Comparison of ENCODE assay signal across 21 cellular contexts in genomic region chr4:38359113-38359512, GRCh38.
DNase-seq lines count a peak whose midpoint lies in the region; ATAC-seq, FAIRE-seq and TF ChIP-seq lines count a peak whose summit lies in the region.
"Had no signal": no experiment of that assay in that cellular context is flagged by ENCODE, and none has a peak within 500 bp of the region (broad histone marks: within the 10 kb centered on the region; RNA-seq: fewer than 3 reads in every experiment).

No MANE protein-coding gene starts in this region.

- peak; percentile 29 for FAIRE-seq in keratinocyte (lab: Jason Lieb, UNC)
- FAIRE-seq: A549, HTR-8/SVneo had no signal

- dilution Hi-C loops in keratinocyte (cut with MboI; ENCODE audit: extremely low pct_ligation_motif_present, low sequenced_read_pairs): no loop called here

- no peak overlapping the region for H3K4me3 Mint-ChIP-seq in activated T-cell treated with anti-CD3 and anti-CD28 coated beads, Interleukin-2, amount 50 U/mL, for 24 hours
- no peak overlapping the region for H3K4me3 Mint-ChIP-seq in CD4-positive, CD25-positive, alpha-beta regulatory T cell
- H3K4me3 Mint-ChIP-seq: CD4-positive, alpha-beta memory T cell; HFFc6 had no signal

- H2AFZ ChIP-seq in keratinocyte (ENCODE audit: control insufficient read depth, low read length): no peak overlapping the region

- no peak overlapping the region for H3K27ac ChIP-seq in CD4-positive, CD25-positive, alpha-beta regulatory T cell (ENCODE audit: insufficient read depth, low read length, poor library complexity, severe bottlenecking)
- no peak overlapping the region for H3K27ac ChIP-seq in keratinocyte (ENCODE audit: control insufficient read depth, insufficient read depth, low read length)
- H3K27ac ChIP-seq: A549, C4-2B, HL-60 had no signal

- no peaks in the 10 kb centered on the region for H4K20me1 ChIP-seq in keratinocyte (ENCODE audit: control insufficient read depth, extremely low read depth, insufficient read depth, low read length)

- no peak for TF ChIP-seq CTCF in GM12865 (IDR thresholded peaks at IDR 0.05; ENCODE audit: insufficient read depth, low read depth, low read length, missing control alignments)
- TF ChIP-seq CTCF in keratinocyte (optimal IDR thresholded peaks at IDR 0.05 in 1 of 3, IDR thresholded peaks at IDR 0.05 in 1 of 3, conservative IDR thresholded peaks at IDR 0.05 in 1 of 3; ENCODE audit: extremely low read depth in 1 of 3, insufficient read depth in 2 of 3, low read length in 3 of 3): no peak

- peak overlapping the region; percentile 74 for H3K27ac Mint-ChIP-seq in activated T-cell treated with anti-CD3 and anti-CD28 coated beads, Interleukin-2, amount 50 U/mL, for 24 hours
- peak overlapping the region; percentile 5 to 38 (median 21) for H3K27ac Mint-ChIP-seq in CD4-positive, CD25-positive, alpha-beta regulatory T cell
- H3K27ac Mint-ChIP-seq: CD4-positive, alpha-beta memory T cell; HFFc6 had no signal

- H3K79me2 ChIP-seq in keratinocyte (ENCODE audit: control insufficient read depth, insufficient read depth, low read length): no peaks in the 10 kb centered on the region

- H3K27me3 Mint-ChIP-seq in activated T-cell treated with anti-CD3 and anti-CD28 coated beads, Interleukin-2, amount 50 U/mL, for 24 hours: no peaks in the 10 kb centered on the region
- no peaks in the 10 kb centered on the region for H3K27me3 Mint-ChIP-seq in CD4-positive, CD25-positive, alpha-beta regulatory T cell
- H3K27me3 Mint-ChIP-seq: CD4-positive, alpha-beta memory T cell had no signal

- no peak for DNase-seq in activated T-cell treated with anti-CD3 and anti-CD28 coated beads, Interleukin-2, amount 50 U/mL, for 24 hours
- DNase-seq in activated T-cell treated with anti-CD3 and anti-CD28 coated beads, Interleukin-2, amount 50 U/mL, for 48 hours: no peak
- peak in 1 of 3 donors; percentile 67 for DNase-seq in CD4-positive, CD25-positive, alpha-beta regulatory T cell
- DNase-seq in GM12865 (ENCODE audit: low read depth) (peak; percentile 5), keratinocyte (ENCODE audit: low read depth, low spot score) (no peak), NCI-H2196 (lab: John Stamatoyannopoulos, UW; ENCODE audit: unreplicated experiment) (no peak), HPDE6-E6E7 (ENCODE audit: extremely low spot score) (no peak)
- DNase-seq: AML-193; CD4-positive, alpha-beta memory T cell; DMS153; DMS79; GDM1; GOT3; H7; HFFc6; IMR-90 had no signal

- H3K9me3 ChIP-seq in CD4-positive, CD25-positive, alpha-beta regulatory T cell (ENCODE audit: control insufficient read depth in 2 of 2, low read length in 2 of 2): no peaks in the 10 kb centered on the region
- no peaks in the 10 kb centered on the region for H3K9me3 ChIP-seq in keratinocyte (ENCODE audit: control insufficient read depth, low read depth, low read length)
- H3K9me3 ChIP-seq: A549 had no signal

- ATAC-seq in CD4-positive, CD25-positive, alpha-beta regulatory T cell (ENCODE audit: low read depth in 2 of 2): peak in 1 of 2 donors; percentile 28
- ATAC-seq: A549, HCT116 had no signal

- no peak overlapping the region for H3K4me2 ChIP-seq in keratinocyte (ENCODE audit: control insufficient read depth, extremely low read depth, insufficient read depth, low read depth, low read length)
- H3K4me2 ChIP-seq: A549 had no signal

- no peaks in the 10 kb centered on the region for H3K9me3 Mint-ChIP-seq in activated T-cell treated with anti-CD3 and anti-CD28 coated beads, Interleukin-2, amount 50 U/mL, for 24 hours
- peaks cover 0 to 9% (median 3%) of the 10 kb centered on the region in 7 donors for H3K9me3 Mint-ChIP-seq in CD4-positive, CD25-positive, alpha-beta regulatory T cell
- H3K9me3 Mint-ChIP-seq: HFFc6 had no signal

- H3K4me1 Mint-ChIP-seq in activated T-cell treated with anti-CD3 and anti-CD28 coated beads, Interleukin-2, amount 50 U/mL, for 24 hours (ENCODE audit: low read depth): peaks cover 12% of the 10 kb centered on the region
- H3K4me1 Mint-ChIP-seq in CD4-positive, CD25-positive, alpha-beta regulatory T cell: peaks cover 5 to 16% (median 9%) of the 10 kb centered on the region in 4 donors

- H3K9ac ChIP-seq in keratinocyte (ENCODE audit: control insufficient read depth, extremely low read depth, insufficient read depth, low read length): no peak overlapping the region

- no peaks in the 10 kb centered on the region for H3K36me3 ChIP-seq in CD4-positive, CD25-positive, alpha-beta regulatory T cell (ENCODE audit: control insufficient read depth, insufficient read depth, low read length)
- H3K36me3 ChIP-seq in keratinocyte (ENCODE audit: control insufficient read depth in 2 of 2, extremely low read depth in 1 of 2, insufficient read depth in 2 of 2, low read length in 2 of 2): no peaks in the 10 kb centered on the region

- H3K4me1 ChIP-seq in CD4-positive, CD25-positive, alpha-beta regulatory T cell (ENCODE audit: control insufficient read depth, insufficient read depth, low read length, poor library complexity, severe bottlenecking): no peaks in the 10 kb centered on the region
- no peaks in the 10 kb centered on the region for H3K4me1 ChIP-seq in keratinocyte (ENCODE audit: control insufficient read depth, extremely low read depth, insufficient read depth, low read length)
- H3K4me1 ChIP-seq: A549 had no signal

- no peaks in the 10 kb centered on the region for H3K36me3 Mint-ChIP-seq in activated T-cell treated with anti-CD3 and anti-CD28 coated beads, Interleukin-2, amount 50 U/mL, for 24 hours (ENCODE audit: low read depth)
- no peaks in the 10 kb centered on the region for H3K36me3 Mint-ChIP-seq in CD4-positive, CD25-positive, alpha-beta regulatory T cell

- no peaks in the 10 kb centered on the region for H3K27me3 ChIP-seq in CD4-positive, CD25-positive, alpha-beta regulatory T cell (ENCODE audit: control insufficient read depth, insufficient read depth, low read length)
- no peaks in the 10 kb centered on the region for H3K27me3 ChIP-seq in keratinocyte (ENCODE audit: control insufficient read depth, extremely low read depth, insufficient read depth, low read length)

- H3K4me3 ChIP-seq in CD4-positive, CD25-positive, alpha-beta regulatory T cell (ENCODE audit: low read depth, low read length): no peak overlapping the region
- no peak overlapping the region for H3K4me3 ChIP-seq in GM12865 (ENCODE audit: low read depth, low read length)
- no peak overlapping the region for H3K4me3 ChIP-seq in keratinocyte (ENCODE audit: control insufficient read depth in 2 of 3, extremely low read depth in 1 of 3, insufficient read depth in 2 of 3, low read depth in 1 of 3, low read length in 3 of 3)
- H3K4me3 ChIP-seq: A549 had no signal

- no peaks in the 10 kb centered on the region for H3K9me1 ChIP-seq in keratinocyte (ENCODE audit: control insufficient read depth, extremely low read depth, insufficient read depth, low read length)
